In the genomic region with DNA sequence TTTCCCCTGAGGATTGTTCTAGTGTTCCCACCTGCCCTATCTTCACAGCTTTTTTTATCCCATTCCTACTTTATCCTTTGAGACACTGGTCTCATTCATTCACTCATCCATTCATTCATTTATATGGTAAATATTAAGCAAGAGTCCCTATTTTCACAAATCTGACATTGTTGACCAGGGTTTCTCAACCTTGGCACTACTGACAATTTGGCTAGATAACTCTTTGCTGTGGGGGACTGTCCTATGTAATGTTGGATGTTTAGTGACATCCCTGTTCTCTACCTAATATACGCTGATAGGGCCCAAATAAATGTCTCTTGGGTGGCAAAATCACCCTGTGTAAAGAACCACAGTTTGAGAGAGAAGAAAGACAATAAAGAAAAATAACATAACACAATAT, we compare ENCODE assay signal across 10 cellular contexts.
"Had no signal": no experiment of that assay in that cellular context is flagged by ENCODE, and none has a peak within 500 bp of the region (broad histone marks: within the 10 kb centered on the region; RNA-seq: fewer than 3 reads in every experiment).

No MANE protein-coding gene starts in this region.

- H3K4me3 ChIP-seq: GM23248 had no signal

- H3K9ac ChIP-seq: GM23248, KMS-11 had no signal

- H3K4me3 Mint-ChIP-seq: H9, IgD-negative memory B cell had no signal

- H3K4me2 ChIP-seq: KMS-11 had no signal

- DNase-seq: GM23248, GOT3, H9, HCEC 1CT, Karpas-422, KBM-7 had no signal

- H3K27me3 Mint-ChIP-seq: IgD-negative memory B cell had no signal

- H3K27ac ChIP-seq: GM23248, HL-60, KMS-11 had no signal

- H3K27ac Mint-ChIP-seq: H9 had no signal

- FAIRE-seq: H54 had no signal

- H3K36me3 Mint-ChIP-seq: IgD-negative memory B cell had no signal

- H2AFZ ChIP-seq: GM23248 had no signal
